Comparison of ENCODE assay signal across 1 cellular context in genomic region chr22:25383892-25384291, GRCh38.
TF ChIP-seq lines count a peak whose summit lies in the region.

No MANE protein-coding gene starts in this region.

TF ChIP-seq in H1, 55 proteins besides CTCF, POLR2A, EP300 and RAD21:
- TF ChIP-seq E2F6 (IDR thresholded peaks at IDR 0.05), result no peak
